In the genomic region with DNA sequence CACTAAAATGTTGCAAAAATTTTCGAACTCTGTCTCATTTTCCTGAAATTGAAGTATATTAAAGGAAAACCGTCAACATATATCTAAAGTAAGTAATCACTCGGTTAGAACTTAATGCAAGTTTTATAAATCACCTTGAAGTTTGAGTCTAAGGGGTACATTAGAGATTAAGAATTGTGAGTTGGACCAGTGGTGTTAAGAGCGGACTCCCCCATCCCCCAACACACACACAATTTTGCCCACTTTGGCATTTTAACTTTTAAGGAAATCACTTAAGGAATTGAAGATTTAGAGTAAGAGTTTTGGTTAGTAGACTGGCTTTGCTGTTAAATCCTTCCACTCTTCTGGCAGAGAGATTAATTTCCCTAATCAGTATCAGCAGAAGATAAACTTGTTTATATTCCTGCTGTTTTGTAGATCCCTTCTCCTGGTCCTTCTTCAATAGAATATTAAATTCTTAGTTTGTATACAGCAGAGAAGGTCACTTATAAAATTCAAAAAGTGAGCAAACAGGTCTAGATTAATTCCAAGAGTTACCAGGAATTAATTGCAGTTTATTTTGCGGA, we compare ENCODE assay signal across 8 cellular contexts. TPM values are rescaled to one million over a fixed set of nuclear protein-coding genes. Genes with fewer than 3 reads are reported as not detected.
A peak's percentile ranks its signal among the peaks of the same experiment; 100 is the strongest.
DNase-seq lines count a peak whose midpoint lies in the region; TF ChIP-seq lines count a peak whose summit lies in the region.

No MANE protein-coding gene starts in this region.

- peaks cover 51% of the 10 kb centered on the region for H3K4me1 ChIP-seq in DOHH2 (ENCODE audit: control insufficient read depth, low read length)
- H3K4me1 ChIP-seq in OCI-LY1 (ENCODE audit: insufficient read depth, low read length, severe bottlenecking) = peaks cover 48% of the 10 kb centered on the region
- H3K4me1 ChIP-seq in osteoblast (ENCODE audit: insufficient read depth, low read length) = peaks cover 20% of the 10 kb centered on the region

- H3K36me3 ChIP-seq in DOHH2 (ENCODE audit: control insufficient read depth, low read length) (peaks cover 57% of the 10 kb centered on the region), OCI-LY1 (ENCODE audit: insufficient read depth, low read length) (peaks cover 20% of the 10 kb centered on the region; the same call in 1 of the 2 replicates), osteoblast (ENCODE audit: insufficient read depth, low read length) (peaks cover 3% of the 10 kb centered on the region)

- peak overlapping the region; percentile 81 for H3K9ac ChIP-seq in OCI-LY1 (ENCODE audit: low read length)

- H3F3A ChIP-seq in DOHH2 (ENCODE audit: control insufficient read depth, insufficient read depth) = no peaks in the 10 kb centered on the region
- H3F3A ChIP-seq in OCI-LY1 (ENCODE audit: insufficient read depth, low read length) = no peaks in the 10 kb centered on the region

- TF ChIP-seq CTCF in DOHH2 (IDR thresholded peaks at IDR 0.05; ENCODE audit: low read depth, low read length, poor library complexity, severe bottlenecking) (no peak), OCI-LY1 (IDR thresholded peaks at IDR 0.05; ENCODE audit: low read length) (no peak), epithelial cell of esophagus (IDR thresholded peaks at IDR 0.05; ENCODE audit: insufficient read depth, low read depth, low read length, missing control alignments) (no peak), osteoblast (IDR thresholded peaks at IDR 0.05; ENCODE audit: extremely low read depth, low read depth, low read length) (no peak)

- H3K27ac ChIP-seq in DOHH2 (ENCODE audit: low read depth, low read length) (peak overlapping the region; percentile 75), OCI-LY1 (ENCODE audit: low read depth, low read length, poor library complexity, severe bottlenecking) (peak overlapping the region; percentile 81), osteoblast (ENCODE audit: low read depth, low read length) (peak overlapping the region; percentile 90)

- H2AFZ ChIP-seq in OCI-LY1 (ENCODE audit: low read length) (no peak overlapping the region), osteoblast (ENCODE audit: low read length) (no peak overlapping the region)

- no peak for DNase-seq in epithelial cell of esophagus (ENCODE audit: low read depth)
- DNase-seq in osteoblast (ENCODE audit: insufficient read length, low spot score, missing footprints) = no peak
- DNase-seq in effector CD8-positive, alpha-beta T cell (lab: John Stamatoyannopoulos, UW) = no peak
- no peak for DNase-seq in activated CD8-positive, alpha-beta memory T cell treated with anti-CD3 and anti-CD28 coated beads for 24 hours
- no peak for DNase-seq in NCI-H1092 treated with DMSO at 0.1 percent for 48 hours (lab: John Stamatoyannopoulos, UW)
- DNase-seq in activated CD4-positive, CD25-positive, alpha-beta regulatory T cell treated with anti-CD3 and anti-CD28 coated beads, Interleukin-2, amount 50 U/mL, for 72 hours = no peak

- H3K9me2 ChIP-seq in DOHH2 (replicated peaks; ENCODE audit: control insufficient read depth, low read length) (no peaks in the 10 kb centered on the region), OCI-LY1 (ENCODE audit: low read depth, low read length) (no peaks in the 10 kb centered on the region)

- H3K79me2 ChIP-seq in DOHH2 (ENCODE audit: control insufficient read depth, low read length) (peaks cover 66% of the 10 kb centered on the region), OCI-LY1 (ENCODE audit: insufficient read depth, low read length) (peaks cover 65% of the 10 kb centered on the region), osteoblast (ENCODE audit: insufficient read depth, low read length) (peaks cover 67% of the 10 kb centered on the region)

- H3K4me3 ChIP-seq in DOHH2 (ENCODE audit: low read length) (peak overlapping the region; percentile 98), OCI-LY1 (ENCODE audit: low read depth, low read length, poor library complexity, severe bottlenecking) (peak overlapping the region; percentile 82), epithelial cell of esophagus (ENCODE audit: low read length) (peak overlapping the region; percentile 88), osteoblast (ENCODE audit: insufficient read depth, low read length) (peak overlapping the region; percentile 98)

- H3K27me3 ChIP-seq in DOHH2 (ENCODE audit: control insufficient read depth, low read length) (no peaks in the 10 kb centered on the region), OCI-LY1 (ENCODE audit: insufficient read depth, low read length) (no peaks in the 10 kb centered on the region), osteoblast (ENCODE audit: insufficient read depth, low read length) (no peaks in the 10 kb centered on the region)

- H4K20me1 ChIP-seq in DOHH2 (ENCODE audit: control insufficient read depth, insufficient read depth, low read depth, low read length) (peaks cover 41% of the 10 kb centered on the region), OCI-LY1 (ENCODE audit: insufficient read depth, low read length) (0 out of 2 replicates have a peak, but pooled peaks cover 4% of the 10 kb centered on the region), osteoblast (ENCODE audit: insufficient read depth, low read length) (peaks cover 44% of the 10 kb centered on the region)

- H3K9me3 ChIP-seq in DOHH2 (ENCODE audit: control insufficient read depth, insufficient read depth, low read length) = no peaks in the 10 kb centered on the region
- H3K9me3 ChIP-seq in OCI-LY1 (ENCODE audit: low read length) = no peaks in the 10 kb centered on the region
- H3K9me3 ChIP-seq in osteoblast (ENCODE audit: low read depth, low read length) = no peaks in the 10 kb centered on the region

- peak overlapping the region; percentile 60 for H3K4me2 ChIP-seq in DOHH2 (ENCODE audit: low read length)
- H3K4me2 ChIP-seq in OCI-LY1 (ENCODE audit: low read length) = peak overlapping the region; percentile 84
- peak overlapping the region; percentile 88 for H3K4me2 ChIP-seq in osteoblast (ENCODE audit: insufficient read depth, low read length)

RNA-seq across cellular contexts. Expression of gene HIF1A, which starts 1.5 kb away (rescaled TPM):
- total RNA-seq in osteoblast = 611 and 816 TPM in 2 replicates
